1 cellular context compared by ENCODE assay signal in the genomic region with DNA sequence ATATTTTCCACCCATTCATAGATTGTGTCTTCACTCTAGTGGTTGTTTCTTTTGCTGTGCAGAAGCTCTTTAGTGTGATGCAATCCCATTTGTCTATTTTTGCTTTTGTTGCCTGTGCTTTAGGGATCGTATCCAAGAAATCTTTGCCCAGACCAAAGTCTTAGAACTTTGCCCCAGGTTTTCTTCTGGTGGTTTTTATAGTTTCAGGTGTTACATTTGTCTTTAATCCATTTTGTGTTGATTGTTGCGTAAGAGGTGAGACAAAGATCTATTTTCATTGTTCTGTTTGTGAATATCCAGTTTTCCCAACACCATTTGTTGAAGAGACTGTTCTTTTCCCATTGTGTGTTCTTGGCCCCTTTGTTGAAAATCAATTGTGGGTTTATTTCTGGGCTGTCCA.
TF ChIP-seq lines count a peak whose summit lies in the region.

No MANE protein-coding gene starts in this region.

TF ChIP-seq in IMR-90, 13 proteins besides CTCF, POLR2A, EP300 and RAD21:
- TF ChIP-seq CEBPB (IDR thresholded peaks at IDR 0.05; ENCODE audit: low read depth, low read length) = peak; percentile 57
- no peak for TF ChIP-seq RFX5 (IDR thresholded peaks at IDR 0.05; ENCODE audit: low read depth, low read length)
- TF ChIP-seq, protein P1, sequence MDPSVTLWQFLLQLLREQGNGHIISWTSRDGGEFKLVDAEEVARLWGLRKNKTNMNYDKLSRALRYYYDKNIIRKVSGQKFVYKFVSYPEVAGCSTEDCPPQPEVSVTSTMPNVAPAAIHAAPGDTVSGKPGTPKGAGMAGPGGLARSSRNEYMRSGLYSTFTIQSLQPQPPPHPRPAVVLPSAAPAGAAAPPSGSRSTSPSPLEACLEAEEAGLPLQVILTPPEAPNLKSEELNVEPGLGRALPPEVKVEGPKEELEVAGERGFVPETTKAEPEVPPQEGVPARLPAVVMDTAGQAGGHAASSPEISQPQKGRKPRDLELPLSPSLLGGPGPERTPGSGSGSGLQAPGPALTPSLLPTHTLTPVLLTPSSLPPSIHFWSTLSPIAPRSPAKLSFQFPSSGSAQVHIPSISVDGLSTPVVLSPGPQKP (IDR thresholded peaks at IDR 0.05; ENCODE audit: borderline replicate concordance, low read depth, low read length) = no peak
TF ChIP-seq in IMR-90: peak in this region for 1.
